In the genomic region with DNA sequence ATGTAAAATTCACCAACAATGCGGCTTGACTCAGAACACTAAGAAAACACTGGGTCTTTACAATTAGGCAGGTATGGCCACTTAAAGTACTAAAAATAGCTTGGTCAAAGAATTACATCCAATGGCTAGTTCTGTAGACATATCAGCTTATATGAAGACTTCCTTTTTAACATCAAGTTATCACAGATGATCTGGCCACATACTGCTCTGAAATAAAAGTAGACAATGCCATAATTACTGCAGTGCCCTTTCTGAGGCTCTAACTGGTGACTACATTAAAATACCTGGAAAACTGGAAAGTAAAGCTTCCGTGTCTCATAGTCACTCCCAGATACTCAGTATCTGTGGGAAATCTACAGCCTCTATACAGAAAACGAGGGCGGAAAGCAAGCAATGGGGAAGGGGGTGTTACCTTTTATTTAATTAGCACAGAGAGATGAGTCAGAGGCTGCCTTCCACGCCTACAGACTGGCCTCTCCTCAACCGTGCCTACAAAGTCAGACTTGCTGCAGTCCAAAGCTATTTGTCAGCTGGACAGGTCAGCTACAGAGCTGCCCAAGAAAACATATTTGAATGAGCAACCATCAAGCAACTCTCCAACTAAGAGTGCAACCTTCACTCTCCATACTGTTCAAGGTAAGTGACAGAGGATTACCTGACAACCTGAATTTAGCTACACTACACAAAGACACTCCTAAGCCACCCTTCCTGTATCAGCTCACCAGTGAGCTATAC, we compare ENCODE assay signal across 1 cellular context.
TF ChIP-seq lines count a peak whose summit lies in the region.

No MANE protein-coding gene starts in this region.

TF ChIP-seq in IMR-90, 13 proteins besides CTCF, POLR2A, EP300 and RAD21 (continued from another document):
- TF ChIP-seq MAZ (IDR thresholded peaks at IDR 0.05; ENCODE audit: borderline replicate concordance, low read depth, low read length): no peak
